Comparison of ENCODE assay signal across 12 cellular contexts in the genomic region with DNA sequence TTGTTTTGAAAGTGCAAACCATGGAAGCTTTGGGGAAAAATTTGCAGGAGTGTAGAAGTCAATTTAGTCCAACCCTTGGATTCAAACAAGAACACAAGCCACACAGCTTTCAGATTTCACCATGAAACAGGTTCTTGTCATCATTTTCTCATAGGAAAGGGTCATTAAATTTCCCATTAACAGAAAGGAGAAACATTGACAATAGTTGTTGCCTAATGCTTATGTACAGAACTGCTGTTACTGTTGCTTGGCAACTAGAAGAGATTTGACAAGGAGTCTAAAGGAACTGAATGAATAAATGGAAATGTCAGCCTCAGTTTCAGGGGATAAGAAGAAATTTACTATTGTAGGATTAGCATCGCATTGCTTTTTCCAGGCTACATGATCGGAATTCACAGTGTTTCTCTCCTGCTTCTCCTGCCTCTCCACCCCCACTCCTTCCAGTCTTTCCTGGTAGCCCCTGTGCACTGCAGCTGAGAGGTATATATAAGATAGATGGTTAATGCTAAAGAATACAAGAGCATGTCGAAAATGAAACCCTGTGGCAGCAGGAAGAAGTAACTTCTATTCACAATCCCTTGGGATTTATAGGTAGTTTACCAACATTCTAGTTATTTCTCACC.
DNase-seq lines count a peak whose midpoint lies in the region; ATAC-seq and TF ChIP-seq lines count a peak whose summit lies in the region.
"Had no signal": no experiment of that assay in that cellular context is flagged by ENCODE, and none has a peak within 500 bp of the region (broad histone marks: within the 10 kb centered on the region; RNA-seq: fewer than 3 reads in every experiment).

No MANE protein-coding gene starts in this region.

- H3K4me1 Mint-ChIP-seq in WTC11, result peaks cover 38% of the 10 kb centered on the region
- peaks cover 0 to 2% (median 0%) of the 10 kb centered on the region in 4 donors for H3K4me1 Mint-ChIP-seq in naive thymus-derived CD8-positive, alpha-beta T cell

- H3K27ac Mint-ChIP-seq in WTC11, result peak overlapping the region; percentile 17
- no peak overlapping the region for H3K27ac Mint-ChIP-seq in naive thymus-derived CD8-positive, alpha-beta T cell

- no peak for ATAC-seq in WTC11
- ATAC-seq in HG02763 (IDR thresholded peaks at IDR 0.05; ENCODE audit: unreplicated experiment), result no peak
- no peak for ATAC-seq in HG02885 (IDR thresholded peaks at IDR 0.05; ENCODE audit: poor library complexity, unreplicated experiment)
- no peak for ATAC-seq in naive thymus-derived CD8-positive, alpha-beta T cell

- H3K27me3 Mint-ChIP-seq in WTC11 (ENCODE audit: low read depth), result no peaks in the 10 kb centered on the region
- peaks cover 0 to 2% (median 0%) of the 10 kb centered on the region in 5 donors for H3K27me3 Mint-ChIP-seq in naive thymus-derived CD8-positive, alpha-beta T cell

- DNase-seq in NCI-H2227 (lab: John Stamatoyannopoulos, UW; ENCODE audit: unreplicated experiment), result peak; percentile 37
- DNase-seq in NCI-H2227 treated with DMSO at 0.1 percent for 48 hours (lab: John Stamatoyannopoulos, UW), result no peak
- DNase-seq in WTC11 (ENCODE audit: low spot score), result no peak
- DNase-seq in glomerular visceral epithelial cell (ENCODE audit: extremely low spot score), result peak; percentile 40
- DNase-seq in superior temporal gyrus (ENCODE audit: extremely low spot score), result peak; percentile 51
- no peak for DNase-seq in naive thymus-derived CD8-positive, alpha-beta T cell
- DNase-seq: aorta, GDM1, MM.1S, Peyer's patch had no signal

- CTCF ChIA-PET in WTC11 (lab: Charles Lee), result no interaction called here

- H3K9me3 Mint-ChIP-seq in WTC11, result peaks cover 9% of the 10 kb centered on the region
- H3K9me3 Mint-ChIP-seq in naive thymus-derived CD8-positive, alpha-beta T cell, result no peaks in the 10 kb centered on the region

- peaks cover 39% of the 10 kb centered on the region for H3K36me3 Mint-ChIP-seq in WTC11
- H3K36me3 Mint-ChIP-seq in naive thymus-derived CD8-positive, alpha-beta T cell, result no peaks in the 10 kb centered on the region

- H3K4me3 Mint-ChIP-seq in WTC11, result no peak overlapping the region
- H3K4me3 Mint-ChIP-seq in naive thymus-derived CD8-positive, alpha-beta T cell, result no peak overlapping the region

- POLR2A ChIA-PET in WTC11 (lab: Charles Lee), result no interaction called here
- POLR2A ChIA-PET in naive thymus-derived CD8-positive, alpha-beta T cell (lab: Charles Lee), result no interaction called here

- no peak for TF ChIP-seq CTCF in WTC11 (IDR thresholded peaks at IDR 0.05)

TF ChIP-seq in WTC11, 78 proteins besides CTCF, POLR2A, EP300 and RAD21 (continues in another document):
- TF ChIP-seq, protein P1, sequence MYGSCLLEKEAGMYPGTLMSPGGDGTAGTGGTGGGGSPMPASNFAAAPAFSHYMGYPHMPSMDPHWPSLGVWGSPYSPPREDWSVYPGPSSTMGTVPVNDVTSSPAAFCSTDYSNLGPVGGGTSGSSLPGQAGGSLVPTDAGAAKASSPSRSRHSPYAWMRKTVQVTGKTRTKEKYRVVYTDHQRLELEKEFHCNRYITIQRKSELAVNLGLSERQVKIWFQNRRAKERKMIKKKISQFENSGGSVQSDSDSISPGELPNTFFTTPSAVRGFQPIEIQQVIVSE (CRISPR knock-in tag; IDR thresholded peaks at IDR 0.05; ENCODE audit: borderline replicate concordance), result no peak
- TF ChIP-seq, protein P2, sequence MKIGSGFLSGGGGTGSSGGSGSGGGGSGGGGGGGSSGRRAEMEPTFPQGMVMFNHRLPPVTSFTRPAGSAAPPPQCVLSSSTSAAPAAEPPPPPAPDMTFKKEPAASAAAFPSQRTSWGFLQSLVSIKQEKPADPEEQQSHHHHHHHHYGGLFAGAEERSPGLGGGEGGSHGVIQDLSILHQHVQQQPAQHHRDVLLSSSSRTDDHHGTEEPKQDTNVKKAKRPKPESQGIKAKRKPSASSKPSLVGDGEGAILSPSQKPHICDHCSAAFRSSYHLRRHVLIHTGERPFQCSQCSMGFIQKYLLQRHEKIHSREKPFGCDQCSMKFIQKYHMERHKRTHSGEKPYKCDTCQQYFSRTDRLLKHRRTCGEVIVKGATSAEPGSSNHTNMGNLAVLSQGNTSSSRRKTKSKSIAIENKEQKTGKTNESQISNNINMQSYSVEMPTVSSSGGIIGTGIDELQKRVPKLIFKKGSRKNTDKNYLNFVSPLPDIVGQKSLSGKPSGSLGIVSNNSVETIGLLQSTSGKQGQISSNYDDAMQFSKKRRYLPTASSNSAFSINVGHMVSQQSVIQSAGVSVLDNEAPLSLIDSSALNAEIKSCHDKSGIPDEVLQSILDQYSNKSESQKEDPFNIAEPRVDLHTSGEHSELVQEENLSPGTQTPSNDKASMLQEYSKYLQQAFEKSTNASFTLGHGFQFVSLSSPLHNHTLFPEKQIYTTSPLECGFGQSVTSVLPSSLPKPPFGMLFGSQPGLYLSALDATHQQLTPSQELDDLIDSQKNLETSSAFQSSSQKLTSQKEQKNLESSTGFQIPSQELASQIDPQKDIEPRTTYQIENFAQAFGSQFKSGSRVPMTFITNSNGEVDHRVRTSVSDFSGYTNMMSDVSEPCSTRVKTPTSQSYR (CRISPR knock-in tag; IDR thresholded peaks at IDR 0.05), result no peak
- no peak for TF ChIP-seq ZNF219 (CRISPR knock-in tag; IDR thresholded peaks at IDR 0.05; ENCODE audit: borderline replicate concordance)
- no peak for TF ChIP-seq SOX15 (CRISPR knock-in tag; IDR thresholded peaks at IDR 0.05)
- TF ChIP-seq EMX1 (CRISPR knock-in tag; IDR thresholded peaks at IDR 0.05), result no peak
- TF ChIP-seq ZNF317 (CRISPR knock-in tag; IDR thresholded peaks at IDR 0.05; ENCODE audit: borderline replicate concordance, low read depth), result no peak
- TF ChIP-seq SMAD3 (CRISPR knock-in tag; IDR thresholded peaks at IDR 0.05; ENCODE audit: borderline replicate concordance), result no peak
- TF ChIP-seq ZNF671 (CRISPR knock-in tag; IDR thresholded peaks at IDR 0.05), result no peak
- no peak for TF ChIP-seq NFYB (CRISPR knock-in tag; conservative IDR thresholded peaks at IDR 0.05; ENCODE audit: low read depth)
- TF ChIP-seq, protein P3, sequence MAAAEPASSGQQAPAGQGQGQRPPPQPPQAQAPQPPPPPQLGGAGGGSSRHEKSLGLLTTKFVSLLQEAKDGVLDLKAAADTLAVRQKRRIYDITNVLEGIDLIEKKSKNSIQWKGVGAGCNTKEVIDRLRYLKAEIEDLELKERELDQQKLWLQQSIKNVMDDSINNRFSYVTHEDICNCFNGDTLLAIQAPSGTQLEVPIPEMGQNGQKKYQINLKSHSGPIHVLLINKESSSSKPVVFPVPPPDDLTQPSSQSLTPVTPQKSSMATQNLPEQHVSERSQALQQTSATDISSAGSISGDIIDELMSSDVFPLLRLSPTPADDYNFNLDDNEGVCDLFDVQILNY (CRISPR knock-in tag; IDR thresholded peaks at IDR 0.05), result no peak
- TF ChIP-seq, protein P4, sequence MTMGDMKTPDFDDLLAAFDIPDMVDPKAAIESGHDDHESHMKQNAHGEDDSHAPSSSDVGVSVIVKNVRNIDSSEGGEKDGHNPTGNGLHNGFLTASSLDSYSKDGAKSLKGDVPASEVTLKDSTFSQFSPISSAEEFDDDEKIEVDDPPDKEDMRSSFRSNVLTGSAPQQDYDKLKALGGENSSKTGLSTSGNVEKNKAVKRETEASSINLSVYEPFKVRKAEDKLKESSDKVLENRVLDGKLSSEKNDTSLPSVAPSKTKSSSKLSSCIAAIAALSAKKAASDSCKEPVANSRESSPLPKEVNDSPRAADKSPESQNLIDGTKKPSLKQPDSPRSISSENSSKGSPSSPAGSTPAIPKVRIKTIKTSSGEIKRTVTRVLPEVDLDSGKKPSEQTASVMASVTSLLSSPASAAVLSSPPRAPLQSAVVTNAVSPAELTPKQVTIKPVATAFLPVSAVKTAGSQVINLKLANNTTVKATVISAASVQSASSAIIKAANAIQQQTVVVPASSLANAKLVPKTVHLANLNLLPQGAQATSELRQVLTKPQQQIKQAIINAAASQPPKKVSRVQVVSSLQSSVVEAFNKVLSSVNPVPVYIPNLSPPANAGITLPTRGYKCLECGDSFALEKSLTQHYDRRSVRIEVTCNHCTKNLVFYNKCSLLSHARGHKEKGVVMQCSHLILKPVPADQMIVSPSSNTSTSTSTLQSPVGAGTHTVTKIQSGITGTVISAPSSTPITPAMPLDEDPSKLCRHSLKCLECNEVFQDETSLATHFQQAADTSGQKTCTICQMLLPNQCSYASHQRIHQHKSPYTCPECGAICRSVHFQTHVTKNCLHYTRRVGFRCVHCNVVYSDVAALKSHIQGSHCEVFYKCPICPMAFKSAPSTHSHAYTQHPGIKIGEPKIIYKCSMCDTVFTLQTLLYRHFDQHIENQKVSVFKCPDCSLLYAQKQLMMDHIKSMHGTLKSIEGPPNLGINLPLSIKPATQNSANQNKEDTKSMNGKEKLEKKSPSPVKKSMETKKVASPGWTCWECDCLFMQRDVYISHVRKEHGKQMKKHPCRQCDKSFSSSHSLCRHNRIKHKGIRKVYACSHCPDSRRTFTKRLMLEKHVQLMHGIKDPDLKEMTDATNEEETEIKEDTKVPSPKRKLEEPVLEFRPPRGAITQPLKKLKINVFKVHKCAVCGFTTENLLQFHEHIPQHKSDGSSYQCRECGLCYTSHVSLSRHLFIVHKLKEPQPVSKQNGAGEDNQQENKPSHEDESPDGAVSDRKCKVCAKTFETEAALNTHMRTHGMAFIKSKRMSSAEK (CRISPR knock-in tag; IDR thresholded peaks at IDR 0.05; ENCODE audit: borderline replicate concordance), result no peak

Comparison
In these comparisons a context has a peak if more than half of its experiments do, and no peak if none do; other contexts are left out.
1. DNase-seq: peak in NCI-H2227 (single experiment), glomerular visceral epithelial cell (single experiment) and superior temporal gyrus (single experiment); none in NCI-H2227 treated with DMSO at 0.1 percent for 48 hours (single experiment), WTC11 (single experiment) and naive thymus-derived CD8-positive, alpha-beta T cell (0 of 10).